Comparison of ENCODE assay signal across 2 cellular contexts in the genomic region with DNA sequence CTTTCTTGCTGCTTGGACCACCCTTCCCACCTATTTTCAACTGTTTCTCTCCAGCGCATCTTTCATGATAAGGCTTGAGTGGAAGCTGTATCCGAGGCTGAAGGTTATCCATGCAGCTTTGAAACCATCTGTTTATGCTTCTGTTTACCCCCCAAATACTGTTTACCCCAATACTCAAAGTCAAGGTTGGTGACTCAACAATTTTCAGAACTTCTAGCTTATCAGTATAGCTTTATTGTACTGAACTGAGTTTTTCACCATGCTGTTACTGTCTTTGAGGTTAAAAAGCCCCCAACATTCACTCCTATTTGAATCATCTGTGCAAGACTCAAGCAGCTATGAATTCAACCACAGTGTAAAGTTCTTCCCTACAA.
TF ChIP-seq lines count a peak whose summit lies in the region.

No MANE protein-coding gene starts in this region.

TF ChIP-seq in SK-N-SH, 30 proteins besides CTCF, POLR2A, EP300 and RAD21:
- TF ChIP-seq SIN3A (IDR thresholded peaks at IDR 0.05; ENCODE audit: borderline replicate concordance, low read depth, low read length): no peak
- TF ChIP-seq, protein P1, sequence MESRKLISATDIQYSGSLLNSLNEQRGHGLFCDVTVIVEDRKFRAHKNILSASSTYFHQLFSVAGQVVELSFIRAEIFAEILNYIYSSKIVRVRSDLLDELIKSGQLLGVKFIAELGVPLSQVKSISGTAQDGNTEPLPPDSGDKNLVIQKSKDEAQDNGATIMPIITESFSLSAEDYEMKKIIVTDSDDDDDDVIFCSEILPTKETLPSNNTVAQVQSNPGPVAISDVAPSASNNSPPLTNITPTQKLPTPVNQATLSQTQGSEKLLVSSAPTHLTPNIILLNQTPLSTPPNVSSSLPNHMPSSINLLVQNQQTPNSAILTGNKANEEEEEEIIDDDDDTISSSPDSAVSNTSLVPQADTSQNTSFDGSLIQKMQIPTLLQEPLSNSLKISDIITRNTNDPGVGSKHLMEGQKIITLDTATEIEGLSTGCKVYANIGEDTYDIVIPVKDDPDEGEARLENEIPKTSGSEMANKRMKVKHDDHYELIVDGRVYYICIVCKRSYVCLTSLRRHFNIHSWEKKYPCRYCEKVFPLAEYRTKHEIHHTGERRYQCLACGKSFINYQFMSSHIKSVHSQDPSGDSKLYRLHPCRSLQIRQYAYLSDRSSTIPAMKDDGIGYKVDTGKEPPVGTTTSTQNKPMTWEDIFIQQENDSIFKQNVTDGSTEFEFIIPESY (IDR thresholded peaks at IDR 0.05; ENCODE audit: borderline replicate concordance, low read depth): no peak
- TF ChIP-seq, protein P2, sequence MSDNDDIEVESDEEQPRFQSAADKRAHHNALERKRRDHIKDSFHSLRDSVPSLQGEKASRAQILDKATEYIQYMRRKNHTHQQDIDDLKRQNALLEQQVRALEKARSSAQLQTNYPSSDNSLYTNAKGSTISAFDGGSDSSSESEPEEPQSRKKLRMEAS (IDR thresholded peaks at IDR 0.05; ENCODE audit: low read depth): no peak
- TF ChIP-seq RXRA (IDR thresholded peaks at IDR 0.05; ENCODE audit: borderline replicate concordance, low read depth): no peak
- TF ChIP-seq TCF12 (IDR thresholded peaks at IDR 0.05): no peak
- TF ChIP-seq USF2 (IDR thresholded peaks at IDR 0.05; ENCODE audit: borderline replicate concordance, low read depth, low read length): no peak
- no peak for TF ChIP-seq FOXJ3 (CRISPR knock-in tag; IDR thresholded peaks at IDR 0.05)
- no peak for TF ChIP-seq GABPA (IDR thresholded peaks at IDR 0.05; ENCODE audit: low read depth)
- TF ChIP-seq, protein P3, sequence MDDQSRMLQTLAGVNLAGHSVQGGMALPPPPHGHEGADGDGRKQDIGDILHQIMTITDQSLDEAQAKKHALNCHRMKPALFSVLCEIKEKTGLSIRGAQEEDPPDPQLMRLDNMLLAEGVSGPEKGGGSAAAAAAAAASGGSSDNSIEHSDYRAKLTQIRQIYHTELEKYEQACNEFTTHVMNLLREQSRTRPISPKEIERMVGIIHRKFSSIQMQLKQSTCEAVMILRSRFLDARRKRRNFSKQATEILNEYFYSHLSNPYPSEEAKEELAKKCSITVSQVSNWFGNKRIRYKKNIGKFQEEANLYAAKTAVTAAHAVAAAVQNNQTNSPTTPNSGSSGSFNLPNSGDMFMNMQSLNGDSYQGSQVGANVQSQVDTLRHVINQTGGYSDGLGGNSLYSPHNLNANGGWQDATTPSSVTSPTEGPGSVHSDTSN (IDR thresholded peaks at IDR 0.05): no peak
- no peak for TF ChIP-seq JUND (IDR thresholded peaks at IDR 0.05)
- no peak for TF ChIP-seq NRF1 (IDR thresholded peaks at IDR 0.05; ENCODE audit: low read depth, low read length)
- TF ChIP-seq FOSL2 (IDR thresholded peaks at IDR 0.05; ENCODE audit: borderline replicate concordance, low read depth): no peak
- no peak for TF ChIP-seq FOXM1 (IDR thresholded peaks at IDR 0.05; ENCODE audit: low read depth)
- TF ChIP-seq MXI1 (IDR thresholded peaks at IDR 0.05; ENCODE audit: low read depth, low read length): no peak
- no peak for TF ChIP-seq REST (IDR thresholded peaks at IDR 0.05; ENCODE audit: low read depth, low read length)
- no peak for TF ChIP-seq MEF2A (IDR thresholded peaks at IDR 0.05; ENCODE audit: borderline replicate concordance, low read depth)
- TF ChIP-seq GATA2 (CRISPR knock-in tag; IDR thresholded peaks at IDR 0.05): no peak

TF ChIP-seq in SK-N-SH treated with all-trans-retinoic acid at 6 μM for 48 hours, 23 proteins besides CTCF, POLR2A, EP300 and RAD21:
- TF ChIP-seq OSR1 (CRISPR knock-in tag; IDR thresholded peaks at IDR 0.05) (no peak), ZNF70 (CRISPR knock-in tag; IDR thresholded peaks at IDR 0.05) (no peak), PPARA (CRISPR knock-in tag; IDR thresholded peaks at IDR 0.05; ENCODE audit: borderline replicate concordance) (no peak), ZFP3 (CRISPR knock-in tag; IDR thresholded peaks at IDR 0.05) (no peak), PATZ1 (CRISPR knock-in tag; IDR thresholded peaks at IDR 0.05; ENCODE audit: borderline replicate concordance) (no peak), ZNF8 (CRISPR knock-in tag; IDR thresholded peaks at IDR 0.05) (no peak), ZFP30 (CRISPR knock-in tag; IDR thresholded peaks at IDR 0.05) (no peak), TOX (CRISPR knock-in tag; IDR thresholded peaks at IDR 0.05; ENCODE audit: borderline replicate concordance) (no peak), SNAI2 (CRISPR knock-in tag; IDR thresholded peaks at IDR 0.05) (no peak), BACH2 (CRISPR knock-in tag; IDR thresholded peaks at IDR 0.05; ENCODE audit: borderline replicate concordance) (no peak), ZC3H10 (CRISPR knock-in tag; IDR thresholded peaks at IDR 0.05) (no peak), ARNTL (CRISPR knock-in tag; IDR thresholded peaks at IDR 0.05; ENCODE audit: borderline replicate concordance, low read depth) (no peak), TSHZ2 (CRISPR knock-in tag; IDR thresholded peaks at IDR 0.05) (no peak)
- TF ChIP-seq, protein P4, sequence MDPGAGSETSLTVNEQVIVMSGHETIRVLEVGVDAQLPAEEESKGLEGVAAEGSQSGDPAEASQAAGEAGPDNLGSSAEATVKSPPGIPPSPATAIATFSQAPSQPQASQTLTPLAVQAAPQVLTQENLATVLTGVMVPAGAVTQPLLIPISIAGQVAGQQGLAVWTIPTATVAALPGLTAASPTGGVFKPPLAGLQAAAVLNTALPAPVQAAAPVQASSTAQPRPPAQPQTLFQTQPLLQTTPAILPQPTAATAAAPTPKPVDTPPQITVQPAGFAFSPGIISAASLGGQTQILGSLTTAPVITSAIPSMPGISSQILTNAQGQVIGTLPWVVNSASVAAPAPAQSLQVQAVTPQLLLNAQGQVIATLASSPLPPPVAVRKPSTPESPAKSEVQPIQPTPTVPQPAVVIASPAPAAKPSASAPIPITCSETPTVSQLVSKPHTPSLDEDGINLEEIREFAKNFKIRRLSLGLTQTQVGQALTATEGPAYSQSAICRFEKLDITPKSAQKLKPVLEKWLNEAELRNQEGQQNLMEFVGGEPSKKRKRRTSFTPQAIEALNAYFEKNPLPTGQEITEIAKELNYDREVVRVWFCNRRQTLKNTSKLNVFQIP (CRISPR knock-in tag; IDR thresholded peaks at IDR 0.05; ENCODE audit: borderline replicate concordance, low read depth): no peak
